ENCODE assay signal across 19 cellular contexts in the genomic region with DNA sequence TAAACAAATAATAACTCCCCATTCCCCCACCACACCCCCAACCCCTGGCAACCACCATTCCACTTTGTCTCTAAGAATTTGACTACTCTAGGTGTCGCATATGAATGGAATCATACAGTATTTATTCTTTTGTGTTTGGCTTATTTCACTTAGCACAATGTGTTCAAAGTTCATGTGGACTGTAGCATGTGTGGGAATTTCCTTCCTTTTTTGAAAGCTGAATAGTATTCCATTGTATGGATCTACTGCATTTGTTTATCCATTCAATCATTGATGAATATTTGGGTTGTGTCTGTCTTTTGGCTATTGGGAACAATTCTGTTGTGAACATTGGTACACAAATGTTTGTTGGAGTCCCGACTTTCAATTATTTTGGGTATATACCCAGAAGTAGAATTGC. TPM values are rescaled to one million over a fixed set of nuclear protein-coding genes. Genes with fewer than 3 reads are reported as not detected.
DNase-seq lines count a peak whose midpoint lies in the region; ATAC-seq, FAIRE-seq and TF ChIP-seq lines count a peak whose summit lies in the region.
"Had no signal": no experiment of that assay in that cellular context is flagged by ENCODE, and none has a peak within 500 bp of the region (broad histone marks: within the 10 kb centered on the region; RNA-seq: fewer than 3 reads in every experiment).

No MANE protein-coding gene starts in this region.

- H3K4me1 Mint-ChIP-seq in activated CD4-positive, alpha-beta T cell treated with anti-CD3 and anti-CD28 coated beads, Interleukin-2, amount 10 ng/mL, durations not matched to agents 7 days and 5 days: peaks cover 40% of the 10 kb centered on the region
- H3K4me1 Mint-ChIP-seq in Calu3 (ENCODE audit: low read depth, unreplicated experiment): peaks cover 56% of the 10 kb centered on the region
- peaks cover 59% of the 10 kb centered on the region for H3K4me1 Mint-ChIP-seq in stimulated activated memory B cell treated with anti-CD40 and anti-IgM and Interleukin-4, amounts not matched to agents 10 μg/mL and 1 μg/mL and 100 μg/mL, for 72 hours

- no peak overlapping the region for H3K4me3 Mint-ChIP-seq in activated CD4-positive, alpha-beta T cell treated with anti-CD3 and anti-CD28 coated beads, Interleukin-2, amount 10 ng/mL, durations not matched to agents 7 days and 5 days
- no peak overlapping the region for H3K4me3 Mint-ChIP-seq in Calu3 (ENCODE audit: low read depth, unreplicated experiment)
- no peak overlapping the region for H3K4me3 Mint-ChIP-seq in stimulated activated memory B cell treated with anti-CD40 and anti-IgM and Interleukin-4, amounts not matched to agents 10 μg/mL and 1 μg/mL and 100 μg/mL, for 72 hours

- BruUV-seq in Calu3 (replicated peaks; lab: Mats Ljungman, UMichigan): no TSS peak

- intact Hi-C loops in Calu3 (cut with micrococcal nuclease; ENCODE audit: unreplicated experiment): loop anchor here (5.0 kb wide), 1 partner anchor 55 kb away; the partner anchor contains the start of gene RSAD1

- H3K4me1 ChIP-seq in RWPE2 (ENCODE audit: insufficient read depth, poor library complexity, severe bottlenecking) (peaks cover 36% of the 10 kb centered on the region), foreskin keratinocyte (peaks cover 17% of the 10 kb centered on the region)

- TF ChIP-seq CTCF in Calu3 (IDR thresholded peaks at IDR 0.05; ENCODE audit: unreplicated experiment) (no peak), RWPE2 (IDR thresholded peaks at IDR 0.05; ENCODE audit: poor library complexity, severe bottlenecking) (no peak), foreskin keratinocyte (conservative IDR thresholded peaks at IDR 0.05) (no peak), GM20000 (IDR thresholded peaks at IDR 0.05; ENCODE audit: extremely low read depth, missing control alignments) (no peak)

- peaks cover 7% of the 10 kb centered on the region for H3K9me3 Mint-ChIP-seq in activated CD4-positive, alpha-beta T cell treated with anti-CD3 and anti-CD28 coated beads, Interleukin-2, amount 10 ng/mL, durations not matched to agents 7 days and 5 days
- peaks cover 2% of the 10 kb centered on the region for H3K9me3 Mint-ChIP-seq in Calu3 (ENCODE audit: low read depth, unreplicated experiment)
- H3K9me3 Mint-ChIP-seq in stimulated activated memory B cell treated with anti-CD40 and anti-IgM and Interleukin-4, amounts not matched to agents 10 μg/mL and 1 μg/mL and 100 μg/mL, for 72 hours: peaks cover 7% of the 10 kb centered on the region

- POLR2A ChIA-PET in activated CD4-positive, alpha-beta T cell treated with anti-CD3 and anti-CD28 coated beads, Interleukin-2, amount 10 ng/mL, durations not matched to agents 7 days and 5 days (lab: Charles Lee): no interaction called here

- H3K27me3 Mint-ChIP-seq in activated CD4-positive, alpha-beta T cell treated with anti-CD3 and anti-CD28 coated beads, Interleukin-2, amount 10 ng/mL, durations not matched to agents 7 days and 5 days: peaks cover 5% of the 10 kb centered on the region
- no peaks in the 10 kb centered on the region for H3K27me3 Mint-ChIP-seq in Calu3 (ENCODE audit: unreplicated experiment)
- H3K27me3 Mint-ChIP-seq in stimulated activated memory B cell treated with anti-CD40 and anti-IgM and Interleukin-4, amounts not matched to agents 10 μg/mL and 1 μg/mL and 100 μg/mL, for 72 hours: no peaks in the 10 kb centered on the region
- H3K27me3 Mint-ChIP-seq: CD8-positive, alpha-beta memory T cell had no signal

- H3K36me3 ChIP-seq in RWPE2 (ENCODE audit: low read depth): peaks cover 4% of the 10 kb centered on the region
- H3K36me3 ChIP-seq: BE2C had no signal

- ATAC-seq in RWPE2 (ENCODE audit: low read depth): no peak
- no peak for ATAC-seq in stimulated activated memory B cell treated with anti-CD40 and anti-IgM and Interleukin-4, amounts not matched to agents 10 μg/mL and 1 μg/mL and 100 μg/mL, for 72 hours
- no peak for ATAC-seq in foreskin keratinocyte
- ATAC-seq: HCT116 had no signal

- no peak for TF ChIP-seq POLR2A in GM12891 (IDR thresholded peaks at IDR 0.05; ENCODE audit: low read depth, low read length)

- no peak overlapping the region for H3K4me3 ChIP-seq in RWPE2 (ENCODE audit: severe bottlenecking)
- H3K4me3 ChIP-seq: GM23248 had no signal

- peak overlapping the region; percentile 31 for H3K27ac Mint-ChIP-seq in activated CD4-positive, alpha-beta T cell treated with anti-CD3 and anti-CD28 coated beads, Interleukin-2, amount 10 ng/mL, durations not matched to agents 7 days and 5 days
- peak overlapping the region; percentile 88 for H3K27ac Mint-ChIP-seq in Calu3 (ENCODE audit: unreplicated experiment)
- peak overlapping the region; percentile 88 for H3K27ac Mint-ChIP-seq in stimulated activated memory B cell treated with anti-CD40 and anti-IgM and Interleukin-4, amounts not matched to agents 10 μg/mL and 1 μg/mL and 100 μg/mL, for 72 hours

- no peak for FAIRE-seq in GM12891 (lab: Jason Lieb, UNC)
- FAIRE-seq: GM18507, H54 had no signal

- peaks cover 4% of the 10 kb centered on the region for H3K36me3 Mint-ChIP-seq in activated CD4-positive, alpha-beta T cell treated with anti-CD3 and anti-CD28 coated beads, Interleukin-2, amount 10 ng/mL, durations not matched to agents 7 days and 5 days (ENCODE audit: low read depth)
- H3K36me3 Mint-ChIP-seq in Calu3 (ENCODE audit: insufficient read depth, unreplicated experiment): peaks cover 36% of the 10 kb centered on the region
- peaks cover 6% of the 10 kb centered on the region for H3K36me3 Mint-ChIP-seq in stimulated activated memory B cell treated with anti-CD40 and anti-IgM and Interleukin-4, amounts not matched to agents 10 μg/mL and 1 μg/mL and 100 μg/mL, for 72 hours

- H3K27me3 ChIP-seq in RWPE2 (ENCODE audit: insufficient read depth, poor library complexity, severe bottlenecking) (no peaks in the 10 kb centered on the region), foreskin keratinocyte (no peaks in the 10 kb centered on the region)
- H3K27me3 ChIP-seq: BE2C had no signal

- no peaks in the 10 kb centered on the region for H3K9me3 ChIP-seq in RWPE2 (ENCODE audit: severe bottlenecking)
- H3K9me3 ChIP-seq: BE2C had no signal

- no peak for DNase-seq in activated CD4-positive, alpha-beta T cell treated with anti-CD3 and anti-CD28 coated beads, Interleukin-2, amount 10 ng/mL, durations not matched to agents 7 days and 5 days
- no peak for DNase-seq in activated CD4-positive, alpha-beta T cell treated with anti-CD3 and anti-CD28 coated beads, Interleukin-2, amount 50 U/mL, for 4 hours
- no peak for DNase-seq in Calu3
- no peak for DNase-seq in RWPE2 (ENCODE audit: low spot score)
- no peak for DNase-seq in foreskin keratinocyte
- DNase-seq in GM12891 (ENCODE audit: insufficient read length, low spot score): no peak
- DNase-seq in GM20000 (ENCODE audit: low spot score): no peak
- DNase-seq: BE2C; Caco-2; CD8-positive, alpha-beta memory T cell; DMS53; GM23248 had no signal

- CTCF ChIA-PET in activated CD4-positive, alpha-beta T cell treated with anti-CD3 and anti-CD28 coated beads, Interleukin-2, amount 10 ng/mL, durations not matched to agents 7 days and 5 days (lab: Charles Lee): interaction anchor here (4.2 kb wide), 1 partner anchor 25 kb away, joined by 21 read pairs; the partner anchor contains the start of gene LRRC59
- CTCF ChIA-PET in Calu3 (lab: Charles Lee): interaction anchor here (0.7 to 5.4 kb wide), 2 partner anchors 25 to 225 kb away, joined by 15 to 36 read pairs; partner anchors contain the start of gene LRRC59

- peak overlapping the region; percentile 92 for H3K27ac ChIP-seq in RWPE2 (ENCODE audit: poor library complexity, severe bottlenecking)
- H3K27ac ChIP-seq in foreskin keratinocyte: no peak overlapping the region
- H3K27ac ChIP-seq: 22Rv1, C4-2B, GM23248 had no signal

TF ChIP-seq in GM12891, 5 proteins besides CTCF, POLR2A, EP300 and RAD21:
- TF ChIP-seq POU2F2 (IDR thresholded peaks at IDR 0.05; ENCODE audit: low read depth, low read length) (no peak), PAX5 (IDR thresholded peaks at IDR 0.05; ENCODE audit: insufficient read depth, low read length, severe bottlenecking) (no peak), TAF1 (IDR thresholded peaks at IDR 0.05; ENCODE audit: low read depth, low read length) (no peak), POLR2AphosphoS5 (IDR thresholded peaks at IDR 0.05; ENCODE audit: low read depth, low read length) (no peak), SPI1 (IDR thresholded peaks at IDR 0.05; ENCODE audit: low read depth, low read length) (no peak)

RNA-seq across cellular contexts. Expression of gene ACSF2, which starts 3.3 kb away (rescaled TPM):
- 10 to 100 TPM; 24.5 to 31.4 TPM for total RNA-seq in activated CD4-positive, alpha-beta T cell treated with anti-CD3 and anti-CD28 coated beads, Interleukin-2, amount 10 ng/mL, durations not matched to agents 7 days and 5 days
- 148 and 156 TPM in 2 replicates for total RNA-seq in Calu3 (2022)
- total RNA-seq in foreskin keratinocyte: 37.9 and 40.6 TPM in 2 replicates
- 34.6 and 35.2 TPM in 2 replicates for polyA plus RNA-seq in foreskin keratinocyte
- polyA plus RNA-seq in GM12891 (2012; ENCODE audit: low read depth, missing spikeins): 13.0 TPM

RNA-seq across cellular contexts. Expression of gene LRRC59, which starts 25.4 kb away (rescaled TPM):
- 10 to 100 TPM; 60.8 to 68.5 TPM for total RNA-seq in activated CD4-positive, alpha-beta T cell treated with anti-CD3 and anti-CD28 coated beads, Interleukin-2, amount 10 ng/mL, durations not matched to agents 7 days and 5 days
- total RNA-seq in Calu3 (2022): 205 and 212 TPM in 2 replicates
- total RNA-seq in foreskin keratinocyte: 223 and 231 TPM in 2 replicates
- 166 and 173 TPM in 2 replicates for polyA plus RNA-seq in foreskin keratinocyte
- polyA plus RNA-seq in GM12891 (2012; ENCODE audit: low read depth, missing spikeins): 37.7 TPM

RNA-seq across cellular contexts. Expression of gene CHAD, which starts 45.9 kb away (rescaled TPM):
- total RNA-seq in activated CD4-positive, alpha-beta T cell treated with anti-CD3 and anti-CD28 coated beads, Interleukin-2, amount 10 ng/mL, durations not matched to agents 7 days and 5 days: not detected
- not detected in 2 replicates for total RNA-seq in Calu3 (2022)
- total RNA-seq in foreskin keratinocyte: not detected in 2 replicates
- polyA plus RNA-seq in foreskin keratinocyte: not detected in 2 replicates
- not detected for polyA plus RNA-seq in GM12891 (2012; ENCODE audit: low read depth, missing spikeins)
- total RNA-seq: Caco-2; CD8-positive, alpha-beta memory T cell; Daoy; GM23248 had no signal
- polyA plus RNA-seq: CD8-positive, alpha-beta memory T cell; GM23248 had no signal

RNA-seq across cellular contexts. Expression of gene EME1, which starts 49.7 kb away (rescaled TPM):
- 10 to 100 TPM; 19.9 to 21.8 TPM for total RNA-seq in activated CD4-positive, alpha-beta T cell treated with anti-CD3 and anti-CD28 coated beads, Interleukin-2, amount 10 ng/mL, durations not matched to agents 7 days and 5 days
- total RNA-seq in Calu3 (2022): 32.6 and 33.5 TPM in 2 replicates
- 11.8 and 13.5 TPM in 2 replicates for total RNA-seq in foreskin keratinocyte
- 8.5 and 9.7 TPM in 2 replicates for polyA plus RNA-seq in foreskin keratinocyte
- 17.9 TPM for polyA plus RNA-seq in GM12891 (2012; ENCODE audit: low read depth, missing spikeins)

RNA-seq across cellular contexts. Expression of gene MRPL27, which starts 49.8 kb away (rescaled TPM):
- total RNA-seq in activated CD4-positive, alpha-beta T cell treated with anti-CD3 and anti-CD28 coated beads, Interleukin-2, amount 10 ng/mL, durations not matched to agents 7 days and 5 days: 10 to 100 TPM; 62.9 to 71.4 TPM
- 79.0 and 84.0 TPM in 2 replicates for total RNA-seq in Calu3 (2022)
- total RNA-seq in foreskin keratinocyte: 116 and 123 TPM in 2 replicates
- polyA plus RNA-seq in foreskin keratinocyte: 171 and 178 TPM in 2 replicates
- 77.1 TPM for polyA plus RNA-seq in GM12891 (2012; ENCODE audit: low read depth, missing spikeins)

Comparison
In these comparisons a context has a peak if more than half of its experiments do, and no peak if none do; other contexts are left out.
1. H3K27ac Mint-ChIP-seq: peak in every context shown above with its lines; median percentile 88 in Calu3; 88 in stimulated activated memory B cell treated with anti-CD40 and anti-IgM and Interleukin-4, amounts not matched to agents 10 μg/mL and 1 μg/mL and 100 μg/mL, for 72 hours; 31 in activated CD4-positive, alpha-beta T cell treated with anti-CD3 and anti-CD28 coated beads, Interleukin-2, amount 10 ng/mL, durations not matched to agents 7 days and 5 days.